17 cellular contexts compared by ENCODE assay signal in genomic region chr5:139911425-139912120, GRCh38.
DNase-seq lines count a peak whose midpoint lies in the region; ATAC-seq and TF ChIP-seq lines count a peak whose summit lies in the region.
"Had no signal": no experiment of that assay in that cellular context is flagged by ENCODE, and none has a peak within 500 bp of the region (broad histone marks: within the 10 kb centered on the region; RNA-seq: fewer than 3 reads in every experiment).

No MANE protein-coding gene starts in this region.

- no TSS peak for BruUV-seq in PC-3 (replicated peaks; lab: Mats Ljungman, UMichigan)

- H3K4me3 ChIP-seq in PC-3 (ENCODE audit: low read length) = no peak overlapping the region
- H3K4me3 ChIP-seq in esophagus (ENCODE audit: low read depth in 1 of 2, low read length in 2 of 2) = no peak overlapping the region
- H3K4me3 ChIP-seq in sigmoid colon = no peak overlapping the region
- H3K4me3 ChIP-seq: Peyer's patch had no signal

- H3K9me3 ChIP-seq in PC-3 (ENCODE audit: low read length) = no peaks in the 10 kb centered on the region
- H3K9me3 ChIP-seq in esophagus (ENCODE audit: control insufficient read depth in 2 of 2, insufficient read depth in 1 of 2, low read depth in 1 of 2, low read length in 1 of 2) = no peaks in the 10 kb centered on the region
- no peaks in the 10 kb centered on the region for H3K9me3 ChIP-seq in sigmoid colon
- H3K9me3 ChIP-seq: Peyer's patch had no signal

- no peak overlapping the region for H3K4me2 ChIP-seq in PC-3 (ENCODE audit: low read length)
- H3K4me2 ChIP-seq: KMS-11 had no signal

- no peaks in the 10 kb centered on the region for H3K9me2 ChIP-seq in PC-3 (replicated peaks; ENCODE audit: low read length)

- no peaks in the 10 kb centered on the region for H3K79me2 ChIP-seq in PC-3 (ENCODE audit: low read length)

- POLR2A ChIA-PET in PC-3 (lab: Charles Lee; ENCODE audit: unreplicated experiment) = interaction anchor here (0.6 kb wide), 1 partner anchor 85 kb away, joined by 3 read pairs; no protein-coding TSS in a partner anchor

- H3K9ac ChIP-seq in PC-3 (ENCODE audit: low read length) = no peak overlapping the region
- H3K9ac ChIP-seq: KMS-11 had no signal

- no peak for TF ChIP-seq EP300 in sigmoid colon (IDR thresholded peaks at IDR 0.05)

- H3K4me1 ChIP-seq in PC-3 (ENCODE audit: insufficient read depth, low read length) (no peaks in the 10 kb centered on the region), esophagus (ENCODE audit: control insufficient read depth in 2 of 2, insufficient read depth in 2 of 2, low read length in 1 of 2) (peaks cover 0 to 4% of the 10 kb centered on the region in 2 donors), sigmoid colon (no peaks in the 10 kb centered on the region)
- H3K4me1 ChIP-seq: Peyer's patch had no signal

- H3F3A ChIP-seq in PC-3 (ENCODE audit: low read length, unreplicated experiment) = no peaks in the 10 kb centered on the region

- H2AFZ ChIP-seq in PC-3 (ENCODE audit: low read length) = no peak overlapping the region

- DNase-seq in NCI-H1417 (lab: John Stamatoyannopoulos, UW) (peak in 2 of 3 experiments; percentile 50 to 80), NCI-H1417 treated with DMSO at 0.1 percent for 48 hours (lab: John Stamatoyannopoulos, UW) (no peak), PC-3 (peak; percentile 9), sigmoid colon (peak; percentile 43), globus pallidus (ENCODE audit: low spot score) (no peak), hepatic stellate cell (ENCODE audit: low spot score) (no peak), A172 (ENCODE audit: low spot score) (no peak)
- DNase-seq: 8988T, DMS153, EL, MM.1S, NCI-H2081 treated with DMSO at 0.1 percent for 48 hours, NCI-H524 treated with DMSO at 0.1 percent for 48 hours, SIG-M5 had no signal

- H3K27ac ChIP-seq in PC-3 (ENCODE audit: low read length) (no peak overlapping the region), esophagus (ENCODE audit: low read depth in 2 of 2, low read length in 1 of 2) (peak overlapping the region; percentile 24 to 37), sigmoid colon (no peak overlapping the region)
- H3K27ac ChIP-seq: KMS-11, Peyer's patch had no signal

- no peak for ATAC-seq in PC-3

- TF ChIP-seq CTCF in PC-3 (conservative IDR thresholded peaks at IDR 0.05; ENCODE audit: low read depth, low read length) (no peak), sigmoid colon (IDR thresholded peaks at IDR 0.05) (no peak)

- intact Hi-C loops in PC-3 (cut with micrococcal nuclease) = no loop called here
- intact Hi-C loops in sigmoid colon (cut with DNase I) = no loop called here

- H3K27me3 ChIP-seq in PC-3 (ENCODE audit: low read length) (no peaks in the 10 kb centered on the region), esophagus (ENCODE audit: control insufficient read depth in 1 of 2, insufficient read depth in 2 of 2, low read length in 2 of 2) (no peaks in the 10 kb centered on the region), sigmoid colon (no peaks in the 10 kb centered on the region)
- H3K27me3 ChIP-seq: Peyer's patch had no signal

- no peaks in the 10 kb centered on the region for H4K20me1 ChIP-seq in PC-3 (ENCODE audit: low read length)

- no peaks in the 10 kb centered on the region for H3K36me3 ChIP-seq in PC-3 (ENCODE audit: low read depth, low read length)
- H3K36me3 ChIP-seq in esophagus (ENCODE audit: control insufficient read depth in 2 of 2, insufficient read depth in 2 of 2, low read length in 1 of 2) = no peaks in the 10 kb centered on the region
- H3K36me3 ChIP-seq in sigmoid colon = no peaks in the 10 kb centered on the region
- H3K36me3 ChIP-seq: Peyer's patch had no signal

- WGBS in esophagus, 2 donors = 63 to 90% methylated on average over 4 of the region's 4 CpGs
- 85 to 91% methylated on average over 4 of the region's 4 CpGs for WGBS in sigmoid colon, 2 donors

- TF ChIP-seq POLR2A in sigmoid colon (IDR thresholded peaks at IDR 0.05) = no peak

- CTCF ChIA-PET in PC-3 (lab: Charles Lee) = no interaction called here

Comparison
In these comparisons a context has a peak if more than half of its experiments do, and no peak if none do; other contexts are left out.
1. DNase-seq: peak in NCI-H1417 (2 of 3), PC-3 (single experiment) and sigmoid colon (single experiment); none in NCI-H1417 treated with DMSO at 0.1 percent for 48 hours (single experiment), globus pallidus (single experiment), hepatic stellate cell (single experiment) and A172 (single experiment).
2. H3K27ac ChIP-seq: peak in esophagus (2 of 2); none in PC-3 (single experiment) and sigmoid colon (0 of 4).